ENCODE assay signal across 2 cellular contexts in the genomic region with DNA sequence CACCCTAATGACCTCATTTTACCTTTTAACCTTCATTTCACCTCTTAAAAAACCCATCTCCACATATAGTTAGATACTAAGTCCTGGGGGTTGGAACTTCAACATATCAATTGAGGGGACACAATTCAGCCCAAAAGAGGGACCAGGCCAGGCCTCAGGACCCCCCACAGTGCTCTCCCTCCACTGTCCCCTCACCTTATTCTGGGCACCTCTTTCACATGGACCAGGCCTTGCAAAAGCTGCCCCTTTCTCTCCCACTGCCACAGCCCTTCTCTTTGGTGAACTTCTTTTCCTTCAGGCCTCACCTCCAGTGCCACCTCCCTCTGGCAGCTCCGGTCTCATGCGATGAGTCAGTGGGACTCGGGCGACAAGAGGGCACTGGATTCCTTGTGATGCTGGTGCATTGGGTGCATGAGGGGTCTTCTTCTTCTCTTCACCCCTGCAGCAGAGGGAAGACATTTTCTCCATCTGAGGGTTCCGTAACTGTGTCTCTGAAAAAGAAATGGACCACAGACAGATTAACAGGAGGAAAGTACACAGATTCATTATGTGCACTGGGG.
TF ChIP-seq lines count a peak whose summit lies in the region.

No MANE protein-coding gene starts in this region.

TF ChIP-seq in IMR-90, 13 proteins besides CTCF, POLR2A, EP300 and RAD21:
- no peak for TF ChIP-seq MAZ (IDR thresholded peaks at IDR 0.05; ENCODE audit: borderline replicate concordance, low read depth, low read length)
- no peak for TF ChIP-seq BHLHE40 (IDR thresholded peaks at IDR 0.05; ENCODE audit: low read depth, low read length)
- TF ChIP-seq FOS (IDR thresholded peaks at IDR 0.05; ENCODE audit: low read depth, low read length): no peak
- TF ChIP-seq MAFK (IDR thresholded peaks at IDR 0.05; ENCODE audit: low read depth, low read length): no peak
- no peak for TF ChIP-seq MXI1 (IDR thresholded peaks at IDR 0.05; ENCODE audit: borderline replicate concordance, low read depth, low read length)
- TF ChIP-seq, protein P1, sequence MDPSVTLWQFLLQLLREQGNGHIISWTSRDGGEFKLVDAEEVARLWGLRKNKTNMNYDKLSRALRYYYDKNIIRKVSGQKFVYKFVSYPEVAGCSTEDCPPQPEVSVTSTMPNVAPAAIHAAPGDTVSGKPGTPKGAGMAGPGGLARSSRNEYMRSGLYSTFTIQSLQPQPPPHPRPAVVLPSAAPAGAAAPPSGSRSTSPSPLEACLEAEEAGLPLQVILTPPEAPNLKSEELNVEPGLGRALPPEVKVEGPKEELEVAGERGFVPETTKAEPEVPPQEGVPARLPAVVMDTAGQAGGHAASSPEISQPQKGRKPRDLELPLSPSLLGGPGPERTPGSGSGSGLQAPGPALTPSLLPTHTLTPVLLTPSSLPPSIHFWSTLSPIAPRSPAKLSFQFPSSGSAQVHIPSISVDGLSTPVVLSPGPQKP (IDR thresholded peaks at IDR 0.05; ENCODE audit: borderline replicate concordance, low read depth, low read length): no peak
- no peak for TF ChIP-seq NFE2L2 (IDR thresholded peaks at IDR 0.05; ENCODE audit: low read depth, low read length)
- no peak for TF ChIP-seq SMC3 (IDR thresholded peaks at IDR 0.05; ENCODE audit: low read depth, low read length)
- no peak for TF ChIP-seq CEBPB (IDR thresholded peaks at IDR 0.05; ENCODE audit: low read depth, low read length)
- TF ChIP-seq CHD1 (IDR thresholded peaks at IDR 0.05; ENCODE audit: low read depth, low read length): no peak
- TF ChIP-seq, protein P2, sequence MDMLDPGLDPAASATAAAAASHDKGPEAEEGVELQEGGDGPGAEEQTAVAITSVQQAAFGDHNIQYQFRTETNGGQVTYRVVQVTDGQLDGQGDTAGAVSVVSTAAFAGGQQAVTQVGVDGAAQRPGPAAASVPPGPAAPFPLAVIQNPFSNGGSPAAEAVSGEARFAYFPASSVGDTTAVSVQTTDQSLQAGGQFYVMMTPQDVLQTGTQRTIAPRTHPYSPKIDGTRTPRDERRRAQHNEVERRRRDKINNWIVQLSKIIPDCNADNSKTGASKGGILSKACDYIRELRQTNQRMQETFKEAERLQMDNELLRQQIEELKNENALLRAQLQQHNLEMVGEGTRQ (IDR thresholded peaks at IDR 0.05; ENCODE audit: low read depth, low read length): no peak
- TF ChIP-seq RFX5 (IDR thresholded peaks at IDR 0.05; ENCODE audit: low read depth, low read length): no peak
- no peak for TF ChIP-seq RCOR1 (IDR thresholded peaks at IDR 0.05; ENCODE audit: insufficient replicate concordance, low read length)
TF ChIP-seq in IMR-90: peak in this region for 0.

TF ChIP-seq in H1, 55 proteins besides CTCF, POLR2A, EP300 and RAD21:
- no peak for TF ChIP-seq EZH2 (IDR thresholded peaks at IDR 0.05; ENCODE audit: low read depth, low read length, severe bottlenecking)
- TF ChIP-seq CTBP2 (IDR thresholded peaks at IDR 0.05; ENCODE audit: borderline replicate concordance, insufficient read depth, insufficient read length, low read length): no peak
- TF ChIP-seq NANOG (IDR thresholded peaks at IDR 0.05; ENCODE audit: insufficient read depth, low read depth, low read length, poor library complexity, severe bottlenecking): no peak
- TF ChIP-seq RFX5 (IDR thresholded peaks at IDR 0.05; ENCODE audit: borderline replicate concordance, low read depth, low read length): no peak
- no peak for TF ChIP-seq SIRT6 (IDR thresholded peaks at IDR 0.05; ENCODE audit: low read length)
- no peak for TF ChIP-seq POU5F1 (IDR thresholded peaks at IDR 0.05; ENCODE audit: low read depth, low read length)
- no peak for TF ChIP-seq ZNF274 (IDR thresholded peaks at IDR 0.05; ENCODE audit: borderline replicate concordance, extremely low read depth, low read length)
- TF ChIP-seq, protein P3, sequence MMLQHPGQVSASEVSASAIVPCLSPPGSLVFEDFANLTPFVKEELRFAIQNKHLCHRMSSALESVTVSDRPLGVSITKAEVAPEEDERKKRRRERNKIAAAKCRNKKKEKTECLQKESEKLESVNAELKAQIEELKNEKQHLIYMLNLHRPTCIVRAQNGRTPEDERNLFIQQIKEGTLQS (IDR thresholded peaks at IDR 0.05; ENCODE audit: insufficient read depth, low read depth, low read length): no peak
